In the genomic region with DNA sequence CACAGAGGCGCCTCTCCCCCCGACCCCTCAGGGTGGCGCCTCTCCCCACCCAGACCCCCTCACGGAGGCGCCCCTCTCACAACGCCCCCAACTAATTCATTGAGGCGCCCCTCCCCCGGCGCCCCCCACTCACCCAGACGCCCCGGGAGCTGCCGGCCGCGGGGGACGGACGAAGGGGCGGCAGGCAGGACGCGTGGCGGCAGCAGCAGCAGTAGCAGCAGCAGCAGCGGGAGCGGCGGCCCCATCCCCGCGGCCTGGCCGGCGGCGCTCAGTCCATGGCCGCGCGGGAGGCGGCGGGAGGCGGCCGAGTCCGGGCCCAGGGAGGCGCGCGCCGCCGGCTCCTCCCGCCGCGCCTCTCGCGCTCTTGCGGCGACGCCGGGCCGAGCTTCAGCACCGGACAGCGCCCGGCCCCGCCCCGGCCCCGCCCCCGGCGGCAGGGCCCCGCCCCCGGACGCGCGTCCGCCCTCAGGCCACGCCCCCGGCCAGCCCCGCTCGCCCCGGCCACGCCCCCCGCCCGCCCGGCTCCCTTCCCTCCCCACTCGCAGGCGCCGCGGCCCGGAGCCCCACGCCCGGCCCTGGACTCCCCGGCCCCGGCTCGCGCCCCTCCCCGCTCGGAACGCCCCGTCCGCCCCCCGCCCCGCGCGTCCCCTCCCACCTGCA, we compare ENCODE assay signal across 1 cellular context.
TF ChIP-seq lines count a peak whose summit lies in the region.

Gene PTPRN2, minus strand, starts transcription at position 399 of the 660 bp plus-strand sequence.

TF ChIP-seq in SK-N-SH treated with all-trans-retinoic acid at 6 μM for 48 hours, 23 proteins besides CTCF, POLR2A, EP300 and RAD21 (continued from another document):
- TF ChIP-seq CREB5 (CRISPR knock-in tag; IDR thresholded peaks at IDR 0.05; ENCODE audit: low read depth) (no peak), TOX (CRISPR knock-in tag; IDR thresholded peaks at IDR 0.05; ENCODE audit: borderline replicate concordance) (no peak), ESRRG (CRISPR knock-in tag; IDR thresholded peaks at IDR 0.05) (no peak)
- TF ChIP-seq, protein P1, sequence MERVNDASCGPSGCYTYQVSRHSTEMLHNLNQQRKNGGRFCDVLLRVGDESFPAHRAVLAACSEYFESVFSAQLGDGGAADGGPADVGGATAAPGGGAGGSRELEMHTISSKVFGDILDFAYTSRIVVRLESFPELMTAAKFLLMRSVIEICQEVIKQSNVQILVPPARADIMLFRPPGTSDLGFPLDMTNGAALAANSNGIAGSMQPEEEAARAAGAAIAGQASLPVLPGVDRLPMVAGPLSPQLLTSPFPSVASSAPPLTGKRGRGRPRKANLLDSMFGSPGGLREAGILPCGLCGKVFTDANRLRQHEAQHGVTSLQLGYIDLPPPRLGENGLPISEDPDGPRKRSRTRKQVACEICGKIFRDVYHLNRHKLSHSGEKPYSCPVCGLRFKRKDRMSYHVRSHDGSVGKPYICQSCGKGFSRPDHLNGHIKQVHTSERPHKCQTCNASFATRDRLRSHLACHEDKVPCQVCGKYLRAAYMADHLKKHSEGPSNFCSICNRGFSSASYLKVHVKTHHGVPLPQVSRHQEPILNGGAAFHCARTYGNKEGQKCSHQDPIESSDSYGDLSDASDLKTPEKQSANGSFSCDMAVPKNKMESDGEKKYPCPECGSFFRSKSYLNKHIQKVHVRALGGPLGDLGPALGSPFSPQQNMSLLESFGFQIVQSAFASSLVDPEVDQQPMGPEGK (CRISPR knock-in tag; IDR thresholded peaks at IDR 0.05; ENCODE audit: borderline replicate concordance): no peak
TF ChIP-seq in SK-N-SH treated with all-trans-retinoic acid at 6 μM for 48 hours: peak in this region for 0.
